20 cellular contexts compared by ENCODE assay signal in genomic region chr1:15106608-15107007, GRCh38. TPM values are rescaled to one million over a fixed set of nuclear protein-coding genes. Genes with fewer than 3 reads are reported as not detected.
DNase-seq lines count a peak whose midpoint lies in the region; ATAC-seq and TF ChIP-seq lines count a peak whose summit lies in the region.
"Had no signal": no experiment of that assay in that cellular context is flagged by ENCODE, and none has a peak within 500 bp of the region (broad histone marks: within the 10 kb centered on the region; RNA-seq: fewer than 3 reads in every experiment).

No MANE protein-coding gene starts in this region.

- H3K4me3 ChIP-seq in mammary epithelial cell (replicated peaks in 1 of 3; ENCODE audit: insufficient read depth in 1 of 3, low read depth in 2 of 3, low read length in 3 of 3) (no peak overlapping the region), choroid plexus epithelial cell (ENCODE audit: low read depth, low read length) (no peak overlapping the region), transverse colon (no peak overlapping the region)
- H3K4me3 ChIP-seq: gastrocnemius medialis, psoas muscle, vagina had no signal

- DNase-seq in MCF 10A (ENCODE audit: unreplicated experiment) (peak; percentile 27), mammary epithelial cell (no peak), RPMI7951 (ENCODE audit: low read depth) (peak; percentile 21), choroid plexus epithelial cell (ENCODE audit: low read depth) (peak; percentile 10), transverse colon (peak; percentile 37), GM19238 (ENCODE audit: insufficient read length, low spot score) (no peak)
- no peak for DNase-seq in effector CD8-positive, alpha-beta T cell (lab: John Stamatoyannopoulos, UW)
- DNase-seq: activated CD4-positive, alpha-beta T cell treated with anti-CD3 and anti-CD28 coated beads for 4 hours; activated T-cell treated with anti-CD3 and anti-CD28 coated beads for 4 hours; gastrocnemius medialis; NCI-H187; NCI-H774; nephron progenitor cell; psoas muscle; T-helper 2 cell had no signal

- POLR2A ChIA-PET in MCF 10A (lab: Yijun Ruan, JAX) = no interaction called here

- no peak overlapping the region for H2AFZ ChIP-seq in mammary epithelial cell (ENCODE audit: low read depth, low read length)

- H3K36me3 ChIP-seq in mammary epithelial cell (ENCODE audit: insufficient read depth, low read length) (no peaks in the 10 kb centered on the region), transverse colon (no peaks in the 10 kb centered on the region)
- H3K36me3 ChIP-seq: gastrocnemius medialis, vagina had no signal

- no peaks in the 10 kb centered on the region for H3K79me2 ChIP-seq in mammary epithelial cell (ENCODE audit: insufficient read depth, low read length)

- H3K27ac ChIP-seq in mammary epithelial cell (ENCODE audit: insufficient read depth, low read depth, low read length) (no peak overlapping the region), transverse colon (no peak overlapping the region)
- H3K27ac ChIP-seq: gastrocnemius medialis, psoas muscle, vagina had no signal

- peaks cover 4% of the 10 kb centered on the region for H3K9me3 ChIP-seq in mammary epithelial cell (replicated peaks; ENCODE audit: insufficient read depth, low read length)
- H3K9me3 ChIP-seq in transverse colon = peaks cover 0 to 8% of the 10 kb centered on the region in 2 donors
- H3K9me3 ChIP-seq: gastrocnemius medialis, psoas muscle, vagina had no signal

- dilution Hi-C loops in mammary epithelial cell (cut with HindIII; ENCODE audit: low sequenced_read_pairs) = no loop called here

- peaks cover 7% of the 10 kb centered on the region for H3K27me3 Mint-ChIP-seq in MCF 10A (ENCODE audit: insufficient read depth, unreplicated experiment)

- no peaks in the 10 kb centered on the region for H3K4me1 Mint-ChIP-seq in MCF 10A (ENCODE audit: insufficient read depth, unreplicated experiment)
- H3K4me1 Mint-ChIP-seq: central memory CD8-positive, alpha-beta T cell had no signal

- no peaks in the 10 kb centered on the region for H3K9me3 Mint-ChIP-seq in MCF 10A (ENCODE audit: unreplicated experiment)
- H3K9me3 Mint-ChIP-seq: central memory CD8-positive, alpha-beta T cell; stimulated activated naive CD8-positive, alpha-beta T cell treated with anti-CD3 and anti-CD28 coated beads, Interleukin-15, Interleukin-2, amounts not matched to agents 100 ng/mL and 50 ng/mL, for 24 hours had no signal

- CTCF ChIA-PET in MCF 10A (lab: Yijun Ruan, JAX) = interaction anchor here (0.6 to 1.3 kb wide), 2 partner anchors 9 to 432 kb away, joined by 3 to 4 read pairs; no protein-coding TSS in a partner anchor
- CTCF ChIA-PET in mammary epithelial cell (lab: Charles Lee; ENCODE audit: low non-redundant PET) = no interaction called here

- TF ChIP-seq EP300 in transverse colon (IDR thresholded peaks at IDR 0.05; ENCODE audit: low read depth) = no peak

- H3K4me2 ChIP-seq in mammary epithelial cell (ENCODE audit: insufficient read depth, low read depth, low read length) = no peak overlapping the region

- TF ChIP-seq CTCF in MCF 10A (IDR thresholded peaks at IDR 0.05; ENCODE audit: unreplicated experiment) (no peak), mammary epithelial cell (conservative IDR thresholded peaks at IDR 0.05 in 1 of 2, IDR thresholded peaks at IDR 0.05 in 1 of 2; ENCODE audit: extremely low read depth in 1 of 2, insufficient read depth in 1 of 2, low read depth in 1 of 2, low read length in 2 of 2) (no peak), choroid plexus epithelial cell (conservative IDR thresholded peaks at IDR 0.05; ENCODE audit: low read depth, low read length) (no peak), transverse colon (IDR thresholded peaks at IDR 0.05) (no peak)

- H3K27me3 ChIP-seq in mammary epithelial cell (ENCODE audit: insufficient read depth, low read length) (no peaks in the 10 kb centered on the region), transverse colon (no peaks in the 10 kb centered on the region)
- H3K27me3 ChIP-seq: gastrocnemius medialis, vagina had no signal

- no peak overlapping the region for H3K4me3 Mint-ChIP-seq in MCF 10A (ENCODE audit: unreplicated experiment)
- H3K4me3 Mint-ChIP-seq: activated naive CD8-positive, alpha-beta T cell; central memory CD8-positive, alpha-beta T cell; nephron progenitor cell; stimulated activated naive CD8-positive, alpha-beta T cell treated with anti-CD3 and anti-CD28 coated beads, Interleukin-15, Interleukin-2, amounts not matched to agents 100 ng/mL and 50 ng/mL, for 24 hours had no signal

- H4K20me1 ChIP-seq in mammary epithelial cell (ENCODE audit: insufficient read depth, low read length) = no peaks in the 10 kb centered on the region

- H3K27ac Mint-ChIP-seq in MCF 10A (ENCODE audit: low read depth, unreplicated experiment) = no peak overlapping the region
- H3K27ac Mint-ChIP-seq: activated naive CD8-positive, alpha-beta T cell; nephron progenitor cell; stimulated activated naive CD8-positive, alpha-beta T cell treated with anti-CD3 and anti-CD28 coated beads, Interleukin-15, Interleukin-2, amounts not matched to agents 100 ng/mL and 50 ng/mL, for 24 hours had no signal

- H3K36me3 Mint-ChIP-seq in MCF 10A (ENCODE audit: insufficient read depth, unreplicated experiment) = no peaks in the 10 kb centered on the region
- H3K36me3 Mint-ChIP-seq: activated naive CD8-positive, alpha-beta T cell had no signal

- intact Hi-C loops in MCF 10A (cut with micrococcal nuclease) (no loop called here), mammary epithelial cell (cut with micrococcal nuclease) (no loop called here), transverse colon (cut with DNase I; ENCODE audit: low total_unique reads) (no loop called here)

- H3K9ac ChIP-seq in mammary epithelial cell (ENCODE audit: insufficient read depth, low read length) = no peak overlapping the region

- BruUV-seq in MCF 10A (replicated peaks; lab: Mats Ljungman, UMichigan) (no TSS peak), mammary epithelial cell (replicated peaks; lab: Mats Ljungman, UMichigan) (no TSS peak)

- in situ Hi-C loops in mammary epithelial cell (cut with MboI; ENCODE audit: low sequenced_read_pairs in 2 of 2) = loop anchor here in 1 of 2 donors (10.0 kb wide), 1 partner anchor 1002 kb away; no protein-coding TSS in a partner anchor
- in situ Hi-C loops in transverse colon (cut with MboI; ENCODE audit: low pct_ligation_motif_present in 1 of 4, low pct_unique_long_range_greater_than_20kb in 1 of 4, low sequenced_read_pairs in 3 of 4) = no loop called here

- TF ChIP-seq POLR2A in transverse colon (IDR thresholded peaks at IDR 0.05) = no peak

- no peak for ATAC-seq in GM18861 (IDR thresholded peaks at IDR 0.05; ENCODE audit: unreplicated experiment)
- ATAC-seq: gastrocnemius medialis, psoas muscle had no signal

- 68% methylated on average over 7 of the region's 7 CpGs for WGBS in mammary epithelial cell (ENCODE audit: low coverage, missing lambda C conversion rate)
- 14 to 33% methylated on average over 1 to 7 of the region's 7 CpGs for WGBS in transverse colon (ENCODE audit: low coverage in 1 of 2), 2 donors

- H3K4me1 ChIP-seq in mammary epithelial cell (ENCODE audit: insufficient read depth, low read length) (no peaks in the 10 kb centered on the region), transverse colon (no peaks in the 10 kb centered on the region)
- H3K4me1 ChIP-seq: gastrocnemius medialis, psoas muscle, vagina had no signal

RNA-seq across cellular contexts. Expression of gene TMEM51, which starts 46.9 kb away (rescaled TPM):
- total RNA-seq in MCF 10A (2022) (6.4 TPM in 2 replicates), mammary epithelial cell (10 to 100 TPM; 15.1 to 16.2 TPM), transverse colon (10 to 100 TPM; 17.7 to 32.9 (median 22.9) TPM)
- polyA plus RNA-seq in mammary epithelial cell = 14.9 TPM
- polyA minus RNA-seq in mammary epithelial cell = 4.4 TPM
- total RNA-seq in RPMI7951 (2014; rRNA removed; shearing (Covaris generic)) = 19.9 and 23.4 TPM in 2 replicates

Comparison
In these comparisons a context has a peak if more than half of its experiments do, and no peak if none do; other contexts are left out.
1. DNase-seq: peak in MCF 10A (single experiment), RPMI7951 (single experiment), choroid plexus epithelial cell (single experiment) and transverse colon (single experiment); none in mammary epithelial cell (single experiment), effector CD8-positive, alpha-beta T cell (single experiment) and GM19238 (single experiment).